In genomic region chr5:139764250-139764791, GRCh38 we compare ENCODE assay signal across 12 cellular contexts. TPM values are rescaled to one million over a fixed set of nuclear protein-coding genes. Genes with fewer than 3 reads are reported as not detected.
DNase-seq lines count a peak whose midpoint lies in the region; FAIRE-seq and TF ChIP-seq lines count a peak whose summit lies in the region.
"Had no signal": no experiment of that assay in that cellular context is flagged by ENCODE, and none has a peak within 500 bp of the region (broad histone marks: within the 10 kb centered on the region; RNA-seq: fewer than 3 reads in every experiment).

No MANE protein-coding gene starts in this region.

- peak; percentile 56 for DNase-seq in AG08396 (ENCODE audit: low spot score)
- peak; percentile 86 for DNase-seq in G401 (ENCODE audit: low spot score)
- DNase-seq in activated gamma-delta T cell treated with Interleukin-2 at 50 U/mL for 16 hours = peak; percentile 27
- DNase-seq in iPS-NIHi11 (ENCODE audit: low spot score) = peak; percentile 85
- DNase-seq in GM12892 (ENCODE audit: insufficient read length) = no peak
- DNase-seq in MV-4-11 (lab: John Stamatoyannopoulos, UW) = no peak
- DNase-seq in lower leg skin (ENCODE audit: low spot score in 2 of 2) = no peak
- no peak for DNase-seq in stimulated activated CD4-positive, alpha-beta T cell treated with anti-CD3 and anti-CD28 coated beads, Interleukin-4, amount 100 ng/mL, for 4 hours
- DNase-seq: activated CD4-positive, alpha-beta memory T cell treated with anti-CD3 and anti-CD28 coated beads, Interleukin-2, amount 10 ng/mL, durations not matched to agents 7 days and 5 days; IMR-90; psoas muscle; SHP77 treated with DMSO at 0.1 percent for 48 hours had no signal

- FAIRE-seq in GM12892 (lab: Jason Lieb, UNC) = no peak

- WGBS in lower leg skin, 2 donors = 25 to 36% methylated on average over 7 to 16 of the region's 40 CpGs

- TF ChIP-seq POLR2A in GM12892 (IDR thresholded peaks at IDR 0.05; ENCODE audit: low read depth, low read length) (no peak), lower leg skin (IDR thresholded peaks at IDR 0.05) (no peak)

- in situ Hi-C loops in G401 (cut with HindIII; ENCODE audit: low sequenced_read_pairs) = no loop called here

- H3K4me3 ChIP-seq in lower leg skin (ENCODE audit: low read depth, poor library complexity, severe bottlenecking) = no peak overlapping the region
- H3K4me3 ChIP-seq: psoas muscle had no signal

- no peak for TF ChIP-seq CTCF in lower leg skin (IDR thresholded peaks at IDR 0.05)

- intact Hi-C loops in lower leg skin (cut with DNase I; ENCODE audit: low total_unique reads) = no loop called here

RNA-seq across cellular contexts. Expression of gene PSD2, which starts 31.3 kb away (rescaled TPM):
- 0.31 and 2.0 TPM in 2 replicates for total RNA-seq in G401 (2014; rRNA removed; shearing (Covaris generic))
- not detected for polyA plus RNA-seq in GM12892 (2012; ENCODE audit: missing spikeins)
- under 1 TPM; 0.15 to 0.30 (median 0.16) TPM for total RNA-seq in lower leg skin
- total RNA-seq: activated CD4-positive, alpha-beta memory T cell treated with anti-CD3 and anti-CD28 coated beads, Interleukin-2, amount 10 ng/mL, durations not matched to agents 7 days and 5 days; IMR-90 had no signal

Comparison
In these comparisons a context has a peak if more than half of its experiments do, and no peak if none do; other contexts are left out.
1. DNase-seq: peak in AG08396 (single experiment), G401 (single experiment), activated gamma-delta T cell treated with Interleukin-2 at 50 U/mL for 16 hours (single experiment) and iPS-NIHi11 (single experiment); none in GM12892 (single experiment), MV-4-11 (single experiment), lower leg skin (0 of 2) and stimulated activated CD4-positive, alpha-beta T cell treated with anti-CD3 and anti-CD28 coated beads, Interleukin-4, amount 100 ng/mL, for 4 hours (0 of 2).